Comparison of ENCODE assay signal across 27 cellular contexts in genomic region chr1:17692645-17693044, GRCh38.
"Had no signal": no experiment of that assay in that cellular context is flagged by ENCODE, and none has a peak within 500 bp of the region (broad histone marks: within the 10 kb centered on the region; RNA-seq: fewer than 3 reads in every experiment).

No MANE protein-coding gene starts in this region.

- H3K4me3 Mint-ChIP-seq: effector memory CD8-positive, alpha-beta T cell; naive thymus-derived CD4-positive, alpha-beta T cell; stimulated activated naive CD8-positive, alpha-beta T cell treated with anti-CD3 and anti-CD28 coated beads, Interleukin-15, amount 100 ng/mL, for 72 hours had no signal

- H3K9me3 Mint-ChIP-seq: effector memory CD8-positive, alpha-beta T cell; nephron; stimulated activated naive CD8-positive, alpha-beta T cell treated with anti-CD3 and anti-CD28 coated beads, Interleukin-15, amount 100 ng/mL, for 72 hours had no signal

- ATAC-seq: effector memory CD8-positive, alpha-beta T cell; heart right ventricle; left cardiac atrium; left lung; pancreas; sciatic nerve; stimulated activated naive CD8-positive, alpha-beta T cell treated with anti-CD3 and anti-CD28 coated beads, Interleukin-15, amount 100 ng/mL, for 72 hours had no signal

- H3K36me3 ChIP-seq: neutrophil had no signal

- H3K27ac Mint-ChIP-seq: effector memory CD8-positive, alpha-beta T cell; naive thymus-derived CD4-positive, alpha-beta T cell; stimulated activated naive CD8-positive, alpha-beta T cell treated with anti-CD3 and anti-CD28 coated beads, Interleukin-15, amount 100 ng/mL, for 72 hours had no signal

- H3K4me1 Mint-ChIP-seq: stimulated activated naive CD8-positive, alpha-beta T cell treated with anti-CD3 and anti-CD28 coated beads, Interleukin-15, amount 100 ng/mL, for 72 hours had no signal

- H3K4me1 ChIP-seq: esophagus squamous epithelium, left lung, pancreas, suprapubic skin, vagina had no signal

- H3K36me3 Mint-ChIP-seq: naive thymus-derived CD4-positive, alpha-beta T cell had no signal

- DNase-seq: cortex of kidney; effector memory CD8-positive, alpha-beta T cell; erythroblast; esophagus squamous epithelium; foreskin melanocyte; glutamatergic neuron; heart right ventricle; hippocampal formation; left cardiac atrium; left lung; mesenchymal stem cell; midbrain; naive thymus-derived CD4-positive, alpha-beta T cell; pancreas; stimulated activated CD4-positive, alpha-beta T cell treated with anti-CD3 and anti-CD28 coated beads, Interleukin-12 subunit alpha, Interleukin-12 subunit beta, amount 100 ng/mL, for 4 hours; stimulated activated CD4-positive, alpha-beta T cell treated with anti-CD3 and anti-CD28 coated beads, Interleukin-1b, Interleukin-23, amount 100 ng/mL, for 48 hours; stimulated activated CD4-positive, alpha-beta T cell treated with anti-CD3 and anti-CD28 coated beads, Interleukin-4, amount 100 ng/mL, for 1 hour; stimulated activated CD8-positive, alpha-beta memory T cell treated with anti-CD3 and anti-CD28 coated beads, Interleukin-4, amount 100 ng/mL, for 48 hours; stimulated activated naive CD4-positive, alpha-beta T cell; stimulated activated naive CD8-positive, alpha-beta T cell treated with anti-CD3 and anti-CD28 coated beads, Interleukin-15, amount 100 ng/mL, for 72 hours; trophoblast cell had no signal

- H3K4me3 ChIP-seq: esophagus squamous epithelium, heart right ventricle, left lung, pancreas, smooth muscle cell, suprapubic skin, vagina had no signal

- H3K4me2 ChIP-seq: smooth muscle cell had no signal

- H3K9me3 ChIP-seq: esophagus squamous epithelium, heart right ventricle, left lung, neutrophil, pancreas, suprapubic skin, vagina had no signal

- H3K27me3 ChIP-seq: esophagus squamous epithelium, heart right ventricle, pancreas, suprapubic skin, vagina had no signal

- H3K27ac ChIP-seq: esophagus squamous epithelium, heart right ventricle, left lung, neutrophil, pancreas, suprapubic skin, vagina had no signal
